Comparison of ENCODE assay signal across 1 cellular context in the genomic region with DNA sequence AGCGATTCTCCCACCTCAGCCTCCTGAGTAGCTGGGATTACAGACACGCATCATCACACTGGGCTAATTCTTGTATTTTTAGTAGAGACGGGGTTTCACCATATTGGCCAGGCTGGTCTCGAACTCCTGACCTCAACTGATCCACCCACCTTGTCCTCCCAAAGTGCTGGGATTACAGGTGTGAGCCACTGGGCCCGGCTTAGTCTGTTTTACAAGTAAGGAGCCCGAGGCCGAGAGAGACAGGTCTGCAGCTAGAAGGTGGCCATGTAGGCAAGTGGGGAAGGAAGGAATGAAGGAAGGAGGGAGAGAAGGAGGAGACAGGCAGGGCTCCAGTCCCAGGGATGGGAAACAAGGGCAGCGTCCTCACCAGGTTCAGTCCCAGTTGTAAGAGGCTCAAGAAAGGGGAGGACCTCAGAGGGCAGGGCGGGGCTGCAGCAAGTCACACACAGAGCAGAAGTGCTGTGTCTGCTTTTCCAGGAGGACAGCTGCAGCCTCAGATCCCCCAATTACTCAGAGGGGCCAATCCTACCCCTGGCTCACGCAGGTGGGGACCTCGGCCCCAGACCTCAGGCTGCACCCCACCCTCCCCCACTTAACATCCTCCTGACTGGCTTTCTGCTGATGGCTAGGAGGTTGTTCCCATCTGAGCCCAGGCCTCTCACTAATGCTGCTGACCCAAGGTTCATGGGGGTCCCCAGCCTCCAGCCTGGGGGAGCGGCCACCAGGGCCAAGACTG.
TF ChIP-seq lines count a peak whose summit lies in the region.

No MANE protein-coding gene starts in this region.

TF ChIP-seq in GM23338, 12 proteins besides CTCF, POLR2A, EP300 and RAD21:
- TF ChIP-seq STAT1 (IDR thresholded peaks at IDR 0.05; ENCODE audit: unreplicated experiment): no peak
- no peak for TF ChIP-seq NANOG (IDR thresholded peaks at IDR 0.05; ENCODE audit: borderline replicate concordance)
- TF ChIP-seq EZH2 (IDR thresholded peaks at IDR 0.05; ENCODE audit: low read depth, unreplicated experiment): no peak
- TF ChIP-seq, protein P1, sequence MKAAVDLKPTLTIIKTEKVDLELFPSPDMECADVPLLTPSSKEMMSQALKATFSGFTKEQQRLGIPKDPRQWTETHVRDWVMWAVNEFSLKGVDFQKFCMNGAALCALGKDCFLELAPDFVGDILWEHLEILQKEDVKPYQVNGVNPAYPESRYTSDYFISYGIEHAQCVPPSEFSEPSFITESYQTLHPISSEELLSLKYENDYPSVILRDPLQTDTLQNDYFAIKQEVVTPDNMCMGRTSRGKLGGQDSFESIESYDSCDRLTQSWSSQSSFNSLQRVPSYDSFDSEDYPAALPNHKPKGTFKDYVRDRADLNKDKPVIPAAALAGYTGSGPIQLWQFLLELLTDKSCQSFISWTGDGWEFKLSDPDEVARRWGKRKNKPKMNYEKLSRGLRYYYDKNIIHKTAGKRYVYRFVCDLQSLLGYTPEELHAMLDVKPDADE (IDR thresholded peaks at IDR 0.05): no peak
